ENCODE assay signal across 17 cellular contexts in the genomic region with DNA sequence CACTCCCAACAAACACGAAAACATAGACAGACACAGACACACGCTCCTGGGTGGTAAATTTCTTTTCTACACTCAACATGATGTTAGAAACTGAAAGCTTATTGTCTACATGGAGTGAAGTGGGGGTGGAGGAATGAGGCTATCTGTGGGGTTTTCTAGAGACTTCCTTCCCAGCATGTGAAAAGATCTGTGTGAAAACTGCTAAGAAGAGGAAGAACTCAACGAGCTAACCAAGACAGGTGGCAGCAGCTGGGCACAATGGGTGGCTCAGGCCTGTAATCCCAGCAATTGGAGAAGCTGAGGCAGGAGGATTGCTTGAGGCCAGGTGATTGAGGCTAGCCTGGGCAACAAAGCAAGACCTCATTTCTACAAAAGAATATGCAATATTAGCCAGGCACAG. TPM values are rescaled to one million over a fixed set of nuclear protein-coding genes. Genes with fewer than 3 reads are reported as not detected.
DNase-seq lines count a peak whose midpoint lies in the region; ATAC-seq and TF ChIP-seq lines count a peak whose summit lies in the region.
"Had no signal": no experiment of that assay in that cellular context is flagged by ENCODE, and none has a peak within 500 bp of the region (broad histone marks: within the 10 kb centered on the region; RNA-seq: fewer than 3 reads in every experiment).

No MANE protein-coding gene starts in this region.

- CTCF ChIA-PET in activated CD4-positive, alpha-beta memory T cell treated with anti-CD3 and anti-CD28 coated beads for 36 hours (lab: Charles Lee) = interaction anchor here (0.7 to 3.6 kb wide), 13 partner anchors 10 to 130 kb away, joined by 3 to 20 read pairs (median 5); no protein-coding TSS in a partner anchor

- H3K4me1 ChIP-seq in mucosa of descending colon (ENCODE audit: low read depth) = no peaks in the 10 kb centered on the region
- H3K4me1 ChIP-seq: body of pancreas, pancreas had no signal

- peak overlapping the region; percentile 83 for H3K4me3 Mint-ChIP-seq in activated CD4-positive, alpha-beta memory T cell treated with anti-CD3 and anti-CD28 coated beads for 36 hours
- H3K4me3 Mint-ChIP-seq in osteocyte (ENCODE audit: unreplicated experiment) = no peak overlapping the region

- H3K36me3 ChIP-seq in mucosa of descending colon (ENCODE audit: low read depth) = no peaks in the 10 kb centered on the region
- H3K36me3 ChIP-seq: pancreas, upper lobe of left lung had no signal

- intact Hi-C loops in activated CD4-positive, alpha-beta memory T cell treated with anti-CD3 and anti-CD28 coated beads for 36 hours (cut with micrococcal nuclease) = loop anchor here (1.0 to 5.0 kb wide), 3 partner anchors 20 to 1201 kb away; a partner anchor contains a TSS
- intact Hi-C loops in mucosa of descending colon (cut with DNase I, micrococcal nuclease) = no loop called here

- DNase-seq in stimulated activated CD4-positive, alpha-beta T cell treated with anti-CD3 and anti-CD28 coated beads, Interleukin-15, amount 100 ng/mL, for 24 hours = peak; percentile 34
- DNase-seq in stimulated activated CD4-positive, alpha-beta T cell treated with anti-CD3 and anti-CD28 coated beads, Interleukin-4, amount 100 ng/mL, for 24 hours = no peak
- DNase-seq in activated CD4-positive, alpha-beta memory T cell treated with anti-CD3 and anti-CD28 coated beads for 36 hours = peak; percentile 49
- DNase-seq in mucosa of descending colon = no peak
- DNase-seq in GM03348 (ENCODE audit: low spot score) = no peak
- DNase-seq in OCI-M2 (lab: John Stamatoyannopoulos, UW; ENCODE audit: unreplicated experiment) = no peak
- no peak for DNase-seq in osteocyte (ENCODE audit: extremely low spot score, unreplicated experiment)
- DNase-seq: body of pancreas; DMS53; effector CD8-positive, alpha-beta T cell; foreskin fibroblast; mesenchymal stem cell; NCI-H1694; NCI-H526 treated with DMSO at 0.1 percent for 48 hours; pancreas had no signal

- H3K9me3 ChIP-seq in mucosa of descending colon = no peaks in the 10 kb centered on the region
- H3K9me3 ChIP-seq: body of pancreas, pancreas, upper lobe of left lung had no signal

- peaks cover 6% of the 10 kb centered on the region for H3K36me3 Mint-ChIP-seq in activated CD4-positive, alpha-beta memory T cell treated with anti-CD3 and anti-CD28 coated beads for 36 hours
- no peaks in the 10 kb centered on the region for H3K36me3 Mint-ChIP-seq in osteocyte (ENCODE audit: unreplicated experiment)

- H3K27ac Mint-ChIP-seq in activated CD4-positive, alpha-beta memory T cell treated with anti-CD3 and anti-CD28 coated beads for 36 hours = peak overlapping the region; percentile 95
- no peak overlapping the region for H3K27ac Mint-ChIP-seq in osteocyte (ENCODE audit: unreplicated experiment)

- POLR2A ChIA-PET in activated CD4-positive, alpha-beta memory T cell treated with anti-CD3 and anti-CD28 coated beads for 36 hours (lab: Charles Lee) = interaction anchor here (0.7 to 5.5 kb wide), 11 partner anchors 10 to 54 kb away, joined by 3 to 79 read pairs (median 6); no protein-coding TSS in a partner anchor

- no peaks in the 10 kb centered on the region for H3K27me3 Mint-ChIP-seq in activated CD4-positive, alpha-beta memory T cell treated with anti-CD3 and anti-CD28 coated beads for 36 hours
- H3K27me3 Mint-ChIP-seq in osteocyte (ENCODE audit: unreplicated experiment) = no peaks in the 10 kb centered on the region

- H3K4me3 ChIP-seq in mucosa of descending colon = no peak overlapping the region
- H3K4me3 ChIP-seq: body of pancreas, pancreas, upper lobe of left lung had no signal

- TF ChIP-seq CTCF in mucosa of descending colon (IDR thresholded peaks at IDR 0.05) (no peak), osteocyte (IDR thresholded peaks at IDR 0.05) (no peak)

- no peaks in the 10 kb centered on the region for H3K9me3 Mint-ChIP-seq in activated CD4-positive, alpha-beta memory T cell treated with anti-CD3 and anti-CD28 coated beads for 36 hours
- H3K9me3 Mint-ChIP-seq in osteocyte (ENCODE audit: unreplicated experiment) = no peaks in the 10 kb centered on the region

- peaks cover 75% of the 10 kb centered on the region for H3K4me1 Mint-ChIP-seq in activated CD4-positive, alpha-beta memory T cell treated with anti-CD3 and anti-CD28 coated beads for 36 hours (ENCODE audit: low read depth)
- peaks cover 4% of the 10 kb centered on the region for H3K4me1 Mint-ChIP-seq in osteocyte (ENCODE audit: unreplicated experiment)

- ATAC-seq in mucosa of descending colon = peak; percentile 40
- ATAC-seq in GM21360 (IDR thresholded peaks at IDR 0.05; ENCODE audit: unreplicated experiment) = no peak
- ATAC-seq: body of pancreas, pancreas had no signal

RNA-seq across cellular contexts. Expression of a gene that starts 7.6 kb away (rescaled TPM):
- total RNA-seq in activated CD4-positive, alpha-beta memory T cell treated with anti-CD3 and anti-CD28 coated beads for 36 hours = 100 to 1,000 TPM; 105 to 106 TPM
- total RNA-seq in mucosa of descending colon = 10 to 100 TPM; 11.5 to 19.4 (median 13.1) TPM
- total RNA-seq in osteocyte = not detected in 2 replicates

Comparison
In these comparisons a context has a peak if more than half of its experiments do, and no peak if none do; other contexts are left out.
1. DNase-seq: peak in stimulated activated CD4-positive, alpha-beta T cell treated with anti-CD3 and anti-CD28 coated beads, Interleukin-15, amount 100 ng/mL, for 24 hours (single experiment) and activated CD4-positive, alpha-beta memory T cell treated with anti-CD3 and anti-CD28 coated beads for 36 hours (single experiment); none in stimulated activated CD4-positive, alpha-beta T cell treated with anti-CD3 and anti-CD28 coated beads, Interleukin-4, amount 100 ng/mL, for 24 hours (single experiment), mucosa of descending colon (0 of 3), GM03348 (single experiment), OCI-M2 (single experiment) and osteocyte (single experiment).
2. RNA of a gene that starts 7.6 kb away (total RNA-seq): 105 to 106 TPM in activated CD4-positive, alpha-beta memory T cell treated with anti-CD3 and anti-CD28 coated beads for 36 hours and 11.5 to 19.4 TPM in mucosa of descending colon; not detected in osteocyte; every median in the first group is over 10 times any median in the second.